Comparison of ENCODE assay signal across 8 cellular contexts in the genomic region with DNA sequence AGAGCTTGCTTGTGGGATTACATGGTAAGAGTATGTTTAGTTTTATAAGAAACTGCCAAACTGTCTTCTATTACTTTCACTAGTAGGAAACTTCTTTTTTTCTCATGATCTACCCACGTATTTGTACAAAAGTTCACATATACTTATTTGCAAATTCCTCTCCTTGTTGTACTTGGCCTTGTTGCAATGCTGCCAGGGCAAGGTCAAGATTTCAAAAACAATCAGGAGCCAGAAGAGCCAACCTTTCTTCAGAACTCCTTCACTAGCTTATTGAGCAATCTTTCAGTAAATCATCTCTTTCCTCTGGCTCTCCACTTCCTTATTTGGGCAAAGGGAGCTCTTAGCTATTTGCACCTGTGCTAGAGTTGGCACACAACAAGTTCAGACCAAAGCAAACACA. TPM values are rescaled to one million over a fixed set of nuclear protein-coding genes. Genes with fewer than 3 reads are reported as not detected.
A peak's percentile ranks its signal among the peaks of the same experiment; 100 is the strongest.
DNase-seq lines count a peak whose midpoint lies in the region; ATAC-seq and TF ChIP-seq lines count a peak whose summit lies in the region.

No MANE protein-coding gene starts in this region.

- H3K9me3 ChIP-seq in body of pancreas, result no peaks in the 10 kb centered on the region
- H3K9me3 ChIP-seq in prostate gland, result no peaks in the 10 kb centered on the region

- H3K4me3 ChIP-seq in body of pancreas (no peak overlapping the region), prostate gland (no peak overlapping the region)

- WGBS in body of pancreas, 2 donors, result 3 to 4% methylated on average over 1 of the region's 1 CpG
- 0% methylated on average over 1 of the region's 1 CpG for WGBS in prostate gland

- TF ChIP-seq POLR2A in body of pancreas (IDR thresholded peaks at IDR 0.05) (no peak), prostate gland (IDR thresholded peaks at IDR 0.05) (no peak)

- ATAC-seq in GM18873 (IDR thresholded peaks at IDR 0.05; ENCODE audit: low FRiP score, unreplicated experiment) (peak; percentile 57), HG03457 (IDR thresholded peaks at IDR 0.05; ENCODE audit: unreplicated experiment) (peak; percentile 81), body of pancreas (peak; percentile 85), HG03432 (IDR thresholded peaks at IDR 0.05; ENCODE audit: unreplicated experiment) (no peak), HG03139 (IDR thresholded peaks at IDR 0.05; ENCODE audit: unreplicated experiment) (no peak)

- H3K27ac ChIP-seq in body of pancreas (peak overlapping the region in 3 of 4 donors; percentile 28 to 47 (median 32)), prostate gland (peak overlapping the region; percentile 42 to 70)

- H3K27me3 ChIP-seq in body of pancreas (no peaks in the 10 kb centered on the region), prostate gland (replicated peaks; ENCODE audit: insufficient read depth) (no peaks in the 10 kb centered on the region)

- H3K36me3 ChIP-seq in body of pancreas (replicated peaks in 1 of 2; ENCODE audit: insufficient read depth in 1 of 2, low read depth in 2 of 2) (no peaks in the 10 kb centered on the region), prostate gland (no peaks in the 10 kb centered on the region)

- peak; percentile 26 to 64 (median 46) for DNase-seq in body of pancreas
- peak; percentile 54 for DNase-seq in prostate gland (ENCODE audit: low spot score)
- DNase-seq in activated T-cell treated with anti-CD3 and anti-CD28 coated beads, Interleukin-2, amount 50 U/mL, for 1 hour, result no peak
- DNase-seq in effector CD8-positive, alpha-beta T cell (lab: John Stamatoyannopoulos, UW), result no peak

- peaks cover 32% of the 10 kb centered on the region for H3K4me1 ChIP-seq in body of pancreas
- peaks cover 12% of the 10 kb centered on the region for H3K4me1 ChIP-seq in prostate gland (replicated peaks)

- no peak for TF ChIP-seq CTCF in body of pancreas (IDR thresholded peaks at IDR 0.05)
- no peak for TF ChIP-seq CTCF in prostate gland (IDR thresholded peaks at IDR 0.05)

- intact Hi-C loops in body of pancreas (cut with DNase I) (no loop called here), prostate gland (cut with DNase I) (loop anchor here (10.0 kb wide), 1 partner anchor 688 kb away; no protein-coding TSS in a partner anchor)

RNA-seq across cellular contexts. Expression of gene SRSF8, which starts 9.7 kb away (rescaled TPM):
- total RNA-seq in body of pancreas (10 to 100 TPM; 22.7 to 23.9 TPM), prostate gland (10 to 100 TPM; 40.4 to 46.1 TPM)

RNA-seq across cellular contexts. Expression of gene ENDOD1, which starts 13.2 kb away (rescaled TPM):
- 10 to 100 TPM in 1 of 2 donors, 1 to 10 TPM in 1; 8.6 to 13.7 TPM for total RNA-seq in body of pancreas
- total RNA-seq in prostate gland, result 10 to 100 TPM; 49.6 to 79.8 TPM

RNA-seq across cellular contexts. Expression of gene KDM4F, which starts 27.2 kb away (rescaled TPM):
- total RNA-seq in body of pancreas (not detected), prostate gland (not detected)

RNA-seq across cellular contexts. Expression of gene KDM4E, which starts 51.4 kb away (rescaled TPM):
- total RNA-seq in body of pancreas (not detected), prostate gland (not detected)

Comparison
In these comparisons a context has a peak if more than half of its experiments do, and no peak if none do; other contexts are left out.
1. ATAC-seq: peak in GM18873 (single experiment), HG03457 (single experiment) and body of pancreas (single experiment); none in HG03432 (single experiment) and HG03139 (single experiment).
2. DNase-seq: peak in body of pancreas (4 of 4) and prostate gland (single experiment); none in activated T-cell treated with anti-CD3 and anti-CD28 coated beads, Interleukin-2, amount 50 U/mL, for 1 hour (single experiment) and effector CD8-positive, alpha-beta T cell (single experiment).